ENCODE assay signal across 9 cellular contexts in genomic region chr3:31077021-31077601, GRCh38.
DNase-seq lines count a peak whose midpoint lies in the region; ATAC-seq and TF ChIP-seq lines count a peak whose summit lies in the region.
"Had no signal": no experiment of that assay in that cellular context is flagged by ENCODE, and none has a peak within 500 bp of the region (broad histone marks: within the 10 kb centered on the region; RNA-seq: fewer than 3 reads in every experiment).

No MANE protein-coding gene starts in this region.

- H3K27me3 Mint-ChIP-seq in Calu3 (ENCODE audit: unreplicated experiment) (peaks cover 17% of the 10 kb centered on the region), mesothelial cell of epicardium (ENCODE audit: low read depth) (no peaks in the 10 kb centered on the region)
- H3K27me3 Mint-ChIP-seq: central memory CD8-positive, alpha-beta T cell had no signal

- BruUV-seq in Calu3 (replicated peaks; lab: Mats Ljungman, UMichigan), result no TSS peak

- H3K36me3 Mint-ChIP-seq in Calu3 (ENCODE audit: insufficient read depth, unreplicated experiment) (no peaks in the 10 kb centered on the region), mesothelial cell of epicardium (peaks cover 3% of the 10 kb centered on the region)

- CTCF ChIA-PET in Calu3 (lab: Charles Lee), result interaction anchor here (0.5 to 0.7 kb wide), 2 partner anchors 343 to 377 kb away, joined by 3 to 6 read pairs; no protein-coding TSS in a partner anchor

- ATAC-seq in GM19351 (IDR thresholded peaks at IDR 0.05; ENCODE audit: unreplicated experiment) (peak; percentile 72), GM21526 (IDR thresholded peaks at IDR 0.05; ENCODE audit: low FRiP score, unreplicated experiment) (no peak), GM19397 (IDR thresholded peaks at IDR 0.05; ENCODE audit: unreplicated experiment) (no peak)

- H4K20me1 ChIP-seq in smooth muscle cell (ENCODE audit: low read depth), result no peaks in the 10 kb centered on the region

- peaks cover 19% of the 10 kb centered on the region for H3F3A ChIP-seq in smooth muscle cell (ENCODE audit: low read depth)

- H3K27me3 ChIP-seq in MG63 (no peaks in the 10 kb centered on the region), smooth muscle cell (ENCODE audit: low read depth) (no peaks in the 10 kb centered on the region)

- 13% methylated on average over 3 of the region's 3 CpGs for WGBS in smooth muscle cell (ENCODE audit: low lambda C conversion rate)

- H3K4me1 Mint-ChIP-seq in Calu3 (ENCODE audit: low read depth, unreplicated experiment), result no peaks in the 10 kb centered on the region
- H3K4me1 Mint-ChIP-seq in mesothelial cell of epicardium, result peaks cover 2% of the 10 kb centered on the region
- H3K4me1 Mint-ChIP-seq: central memory CD8-positive, alpha-beta T cell had no signal

- H3K27ac Mint-ChIP-seq in Calu3 (ENCODE audit: unreplicated experiment) (no peak overlapping the region), mesothelial cell of epicardium (no peak overlapping the region)

- TF ChIP-seq CTCF in smooth muscle cell (IDR thresholded peaks at IDR 0.05; ENCODE audit: borderline replicate concordance, insufficient read depth, poor library complexity, severe bottlenecking) (no peak), Calu3 (IDR thresholded peaks at IDR 0.05; ENCODE audit: unreplicated experiment) (no peak), mesothelial cell of epicardium (IDR thresholded peaks at IDR 0.05; ENCODE audit: unreplicated experiment) (no peak)

- DNase-seq in MG63 (peak; percentile 78), amniotic stem cell (lab: John Stamatoyannopoulos, UW) (peak; percentile 51), smooth muscle cell (lab: John Stamatoyannopoulos, UW; ENCODE audit: unreplicated experiment) (no peak), Calu3 (no peak), mesothelial cell of epicardium (ENCODE audit: low spot score in 2 of 2, unreplicated experiment in 2 of 2) (no peak)

- H3K9me3 Mint-ChIP-seq in Calu3 (ENCODE audit: low read depth, unreplicated experiment), result peaks cover 6% of the 10 kb centered on the region
- peaks cover 9% of the 10 kb centered on the region for H3K9me3 Mint-ChIP-seq in mesothelial cell of epicardium

- peak overlapping the region; percentile 41 for H2AFZ ChIP-seq in smooth muscle cell (ENCODE audit: low read depth)

- H3K4me1 ChIP-seq in smooth muscle cell (ENCODE audit: low read depth), result peaks cover 15% of the 10 kb centered on the region

- peak overlapping the region; percentile 56 for H3K4me2 ChIP-seq in smooth muscle cell

- intact Hi-C loops in Calu3 (cut with micrococcal nuclease; ENCODE audit: unreplicated experiment), result no loop called here

- H3K4me3 ChIP-seq in MG63 (no peak overlapping the region), smooth muscle cell (no peak overlapping the region)

- H3K9ac ChIP-seq in smooth muscle cell (ENCODE audit: low read depth), result peak overlapping the region; percentile 37

- no peaks in the 10 kb centered on the region for H3K79me2 ChIP-seq in smooth muscle cell (ENCODE audit: low read depth)

- no peak overlapping the region for H3K4me3 Mint-ChIP-seq in Calu3 (ENCODE audit: low read depth, unreplicated experiment)
- H3K4me3 Mint-ChIP-seq in mesothelial cell of epicardium, result no peak overlapping the region
- H3K4me3 Mint-ChIP-seq: central memory CD8-positive, alpha-beta T cell had no signal

- peak overlapping the region; percentile 95 for H3K27ac ChIP-seq in smooth muscle cell (ENCODE audit: low read depth)

- H3K36me3 ChIP-seq in MG63, result no peaks in the 10 kb centered on the region
- no peaks in the 10 kb centered on the region for H3K36me3 ChIP-seq in smooth muscle cell (ENCODE audit: low read depth)

- H3K9me3 ChIP-seq in MG63, result no peaks in the 10 kb centered on the region
- H3K9me3 ChIP-seq in smooth muscle cell (replicated peaks; ENCODE audit: low read depth), result no peaks in the 10 kb centered on the region

Comparison
In these comparisons a context has a peak if more than half of its experiments do, and no peak if none do; other contexts are left out.
1. DNase-seq: peak in MG63 (single experiment) and amniotic stem cell (single experiment); none in smooth muscle cell (single experiment), Calu3 (single experiment) and mesothelial cell of epicardium (0 of 2).